ENCODE assay signal across 9 cellular contexts in genomic region chr15:44726136-44726535, GRCh38. TPM values are rescaled to one million over a fixed set of nuclear protein-coding genes. Genes with fewer than 3 reads are reported as not detected.
DNase-seq lines count a peak whose midpoint lies in the region; ATAC-seq and TF ChIP-seq lines count a peak whose summit lies in the region.
"Had no signal": no experiment of that assay in that cellular context is flagged by ENCODE, and none has a peak within 500 bp of the region (broad histone marks: within the 10 kb centered on the region; RNA-seq: fewer than 3 reads in every experiment).

No MANE protein-coding gene starts in this region.

- BruUV-seq in OCI-LY7 (replicated peaks; lab: Mats Ljungman, UMichigan): TSS peak; percentile 89

- no peak for DNase-seq in DND-41
- DNase-seq in OCI-LY7 (ENCODE audit: low spot score): peak; percentile 67
- no peak for DNase-seq in dorsolateral prefrontal cortex
- no peak for DNase-seq in neuronal stem cell (ENCODE audit: low spot score)
- DNase-seq in HCEC 1CT: no peak
- DNase-seq: NCI-H1436 had no signal

- H2BK12ac ChIP-seq in neuronal stem cell (ENCODE audit: low read length): no peak overlapping the region

- peaks cover 64% of the 10 kb centered on the region for H3K4me1 ChIP-seq in DND-41 (ENCODE audit: insufficient read depth, low read length)
- peaks cover 73% of the 10 kb centered on the region for H3K4me1 ChIP-seq in OCI-LY7 (ENCODE audit: insufficient read depth, low read length, poor library complexity, severe bottlenecking)
- H3K4me1 ChIP-seq in neuronal stem cell (ENCODE audit: control insufficient read depth in 2 of 2, insufficient read depth in 1 of 2, low read depth in 1 of 2, low read length in 2 of 2): peaks cover 2 to 4% of the 10 kb centered on the region in 2 donors

- H3K18ac ChIP-seq in neuronal stem cell (ENCODE audit: low read length): no peak overlapping the region

- H2BK5ac ChIP-seq in neuronal stem cell (ENCODE audit: low read length): no peak overlapping the region

- no peak overlapping the region for H3K4ac ChIP-seq in neuronal stem cell (ENCODE audit: low read length)

- no peak overlapping the region for H3K14ac ChIP-seq in neuronal stem cell (ENCODE audit: low read length)

- peak overlapping the region; percentile 91 for H3K27ac ChIP-seq in DND-41 (ENCODE audit: low read length)
- peak overlapping the region; percentile 90 for H3K27ac ChIP-seq in OCI-LY7 (ENCODE audit: low read depth, low read length, poor library complexity, severe bottlenecking)
- peak overlapping the region in 35 of 59 donors; percentile 3 to 100 (median 93) for H3K27ac ChIP-seq in dorsolateral prefrontal cortex
- H3K27ac ChIP-seq in neuronal stem cell (replicated peaks; ENCODE audit: low read length): no peak overlapping the region

- CTCF ChIA-PET in OCI-LY7 (lab: Charles Lee; ENCODE audit: unreplicated experiment): interaction anchor here (0.7 to 1.0 kb wide), 2 partner anchors 59 to 62 kb away, joined by 3 to 4 read pairs; partner anchors contain the start of gene SPG11

- no peaks in the 10 kb centered on the region for H3K36me3 ChIP-seq in DND-41 (ENCODE audit: insufficient read depth, low read length)
- no peaks in the 10 kb centered on the region for H3K36me3 ChIP-seq in OCI-LY7 (ENCODE audit: insufficient read depth, low read length)
- H3K36me3 ChIP-seq in neuronal stem cell (replicated peaks in 1 of 2; ENCODE audit: control insufficient read depth in 2 of 2, insufficient read depth in 2 of 2, low read length in 2 of 2): no peaks in the 10 kb centered on the region

- H2BK15ac ChIP-seq in neuronal stem cell (ENCODE audit: low read length): no peak overlapping the region

- H4K20me1 ChIP-seq in DND-41 (ENCODE audit: insufficient read depth, low read length) (no peaks in the 10 kb centered on the region), OCI-LY7 (ENCODE audit: insufficient read depth, low read length) (no peaks in the 10 kb centered on the region)

- H2AK5ac ChIP-seq in neuronal stem cell (ENCODE audit: low read depth, low read length): no peak overlapping the region

- H3K27me3 ChIP-seq in DND-41 (ENCODE audit: insufficient read depth, low read length, poor library complexity): no peaks in the 10 kb centered on the region
- no peaks in the 10 kb centered on the region for H3K27me3 ChIP-seq in dorsolateral prefrontal cortex
- H3K27me3 ChIP-seq in neuronal stem cell (ENCODE audit: control insufficient read depth in 3 of 3, insufficient read depth in 3 of 3, low read depth in 1 of 3, low read length in 3 of 3): peaks cover 0 to 7% (median 2%) of the 10 kb centered on the region in 3 experiments

- no peak overlapping the region for H3K23ac ChIP-seq in neuronal stem cell (ENCODE audit: low read depth, low read length, poor library complexity)

- H3K79me2 ChIP-seq in DND-41 (ENCODE audit: insufficient read depth, low read length) (peaks cover 18% of the 10 kb centered on the region), OCI-LY7 (ENCODE audit: insufficient read depth, low read depth, low read length) (peaks cover 13% of the 10 kb centered on the region; the same call in 1 of the 2 replicates)

- H3K9me2 ChIP-seq in OCI-LY7 (ENCODE audit: insufficient read depth, low read length): no peaks in the 10 kb centered on the region

- H2AFZ ChIP-seq in DND-41 (ENCODE audit: low read depth, low read length) (peak overlapping the region; percentile 74), OCI-LY7 (ENCODE audit: low read length) (peak overlapping the region; percentile 20; the same call in 1 of the 2 replicates), neuronal stem cell (ENCODE audit: low read length) (peak overlapping the region; percentile 77)

- H3K4me3 ChIP-seq in DND-41 (ENCODE audit: low read depth in 1 of 2, low read length in 2 of 2) (peak overlapping the region in 1 of 2 experiments; percentile 35; a peak in 2 of 4 replicates), OCI-LY7 (ENCODE audit: low read depth, low read length, poor library complexity, severe bottlenecking) (peak overlapping the region; percentile 60), dorsolateral prefrontal cortex (peak overlapping the region in 2 of 59 donors; percentile 16 to 22), neuronal stem cell (ENCODE audit: low read length in 2 of 2) (no peak overlapping the region)

- ATAC-seq in DND-41 (ENCODE audit: insufficient read depth, low read depth) (no peak), GM21786 (IDR thresholded peaks at IDR 0.05; ENCODE audit: unreplicated experiment) (no peak), HG03521 (IDR thresholded peaks at IDR 0.05; ENCODE audit: unreplicated experiment) (no peak), GM19395 (IDR thresholded peaks at IDR 0.05; ENCODE audit: unreplicated experiment) (no peak)

- no peak overlapping the region for H4K8ac ChIP-seq in neuronal stem cell (ENCODE audit: low read depth, low read length)

- H4K91ac ChIP-seq in neuronal stem cell (ENCODE audit: low read depth, low read length, poor library complexity): no peak overlapping the region

- POLR2A ChIA-PET in OCI-LY7 (lab: Charles Lee): interaction anchor here (1.2 to 7.3 kb wide), 3 partner anchors 10 to 62 kb away, joined by 7 to 116 read pairs (median 48); partner anchors contain the start of genes B2M, PATL2, SPG11 and TRIM69

- intact Hi-C loops in OCI-LY7 (cut with micrococcal nuclease; ENCODE audit: unreplicated experiment) (loop anchor here (5.0 kb wide), 1 partner anchor 676 kb away; a partner anchor contains a TSS), dorsolateral prefrontal cortex (cut with DNase I) (loop anchor here in 1 of 2 donors (5.0 kb wide), 1 partner anchor 64 kb away; the partner anchor contains the start of gene SPG11)

- no peak for TF ChIP-seq CTCF in DND-41 (IDR thresholded peaks at IDR 0.05; ENCODE audit: borderline replicate concordance, extremely low read depth, low read length, poor library complexity, severe bottlenecking)
- TF ChIP-seq CTCF in OCI-LY7 (conservative IDR thresholded peaks at IDR 0.05; ENCODE audit: low read length): no peak
- no peak for TF ChIP-seq CTCF in dorsolateral prefrontal cortex (IDR thresholded peaks at IDR 0.05 in 54 of 56, conservative IDR thresholded peaks at IDR 0.05 in 2 of 56; ENCODE audit: low read depth in 1 of 56, partially characterized antibody in 56 of 56)

- no peak overlapping the region for H2BK120ac ChIP-seq in neuronal stem cell (ENCODE audit: low read depth, low read length)

- H3K4me2 ChIP-seq in DND-41 (ENCODE audit: insufficient read depth, low read length) (peak overlapping the region; percentile 60), OCI-LY7 (ENCODE audit: low read length) (peak overlapping the region; percentile 91), neuronal stem cell (ENCODE audit: insufficient read depth, low read length, poor library complexity, severe bottlenecking) (no peak overlapping the region)

- WGBS in neuronal stem cell (ENCODE audit: extremely low coverage in 2 of 2, insufficient read length in 2 of 2, insufficient replicate concordance in 1 of 2), 2 donors: no CpG with 5 or more reads among the region's 7 CpGs

- no peaks in the 10 kb centered on the region for H3K79me1 ChIP-seq in neuronal stem cell (ENCODE audit: low read depth, low read length)

- H3K9me3 ChIP-seq in DND-41 (ENCODE audit: insufficient read depth, low read length, severe bottlenecking) (no peaks in the 10 kb centered on the region), OCI-LY7 (ENCODE audit: low read length) (no peaks in the 10 kb centered on the region; the same call in 1 of the 2 replicates), neuronal stem cell (replicated peaks in 1 of 2; ENCODE audit: control insufficient read depth in 2 of 2, insufficient read depth in 1 of 2, low read depth in 1 of 2, low read length in 2 of 2) (no peaks in the 10 kb centered on the region)

- peak overlapping the region; percentile 60 for H3K9ac ChIP-seq in DND-41 (ENCODE audit: low read depth, low read length)
- H3K9ac ChIP-seq in neuronal stem cell (ENCODE audit: low read depth, low read length, poor library complexity): no peak overlapping the region

RNA-seq across cellular contexts. Expression of gene TRIM69, which starts 10.2 kb away (rescaled TPM):
- total RNA-seq in OCI-LY7 (2014; rRNA removed; shearing (Covaris generic)): 9.8 and 16.3 TPM in 2 replicates
- total RNA-seq in OCI-LY7 (2022) (29.1 and 33.7 TPM in 2 replicates), dorsolateral prefrontal cortex (100 to 1,000 TPM in 1 of 120 experiments, 10 to 100 TPM in 119; 31.6 to 103 (median 60.3) TPM)
- 0.70 TPM for polyA plus RNA-seq in neuronal stem cell (2013, experiment 1 of 2)
- 0.46 TPM for polyA plus RNA-seq in neuronal stem cell (2013, experiment 2 of 2)

RNA-seq across cellular contexts. Expression of gene B2M, which starts 14.8 kb away (rescaled TPM):
- total RNA-seq in OCI-LY7 (2014; rRNA removed; shearing (Covaris generic)): 1,738 and 1,761 TPM in 2 replicates
- total RNA-seq in OCI-LY7 (2022): 1,161 and 1,369 TPM in 2 replicates
- 1,000 to 10,000 TPM in 4 of 120 experiments, 100 to 1,000 TPM in 116; 213 to 1,235 (median 449) TPM for total RNA-seq in dorsolateral prefrontal cortex
- 81.4 TPM for polyA plus RNA-seq in neuronal stem cell (2013, experiment 1 of 2)
- polyA plus RNA-seq in neuronal stem cell (2013, experiment 2 of 2): 82.3 TPM

RNA-seq across cellular contexts. Expression of gene PATL2, which starts 15.0 kb away (rescaled TPM):
- 1.1 and 4.8 TPM in 2 replicates for total RNA-seq in OCI-LY7 (2014; rRNA removed; shearing (Covaris generic))
- 8.6 and 8.8 TPM in 2 replicates for total RNA-seq in OCI-LY7 (2022)
- 1 to 10 TPM in 67 of 120 experiments, under 1 TPM in 45, not detected in 8; 0.20 to 6.3 (median 1.2) TPM for total RNA-seq in dorsolateral prefrontal cortex
- 0.49 TPM for polyA plus RNA-seq in neuronal stem cell (2013, experiment 1 of 2)
- 0.53 TPM for polyA plus RNA-seq in neuronal stem cell (2013, experiment 2 of 2)

Comparison
In these comparisons a context has a peak if more than half of its experiments do, and no peak if none do; other contexts are left out.
1. H2AFZ ChIP-seq: peak in every context shown above with its lines; median percentile 77 in neuronal stem cell; 74 in DND-41; 20 in OCI-LY7.